Comparison of ENCODE assay signal across 10 cellular contexts in the genomic region with DNA sequence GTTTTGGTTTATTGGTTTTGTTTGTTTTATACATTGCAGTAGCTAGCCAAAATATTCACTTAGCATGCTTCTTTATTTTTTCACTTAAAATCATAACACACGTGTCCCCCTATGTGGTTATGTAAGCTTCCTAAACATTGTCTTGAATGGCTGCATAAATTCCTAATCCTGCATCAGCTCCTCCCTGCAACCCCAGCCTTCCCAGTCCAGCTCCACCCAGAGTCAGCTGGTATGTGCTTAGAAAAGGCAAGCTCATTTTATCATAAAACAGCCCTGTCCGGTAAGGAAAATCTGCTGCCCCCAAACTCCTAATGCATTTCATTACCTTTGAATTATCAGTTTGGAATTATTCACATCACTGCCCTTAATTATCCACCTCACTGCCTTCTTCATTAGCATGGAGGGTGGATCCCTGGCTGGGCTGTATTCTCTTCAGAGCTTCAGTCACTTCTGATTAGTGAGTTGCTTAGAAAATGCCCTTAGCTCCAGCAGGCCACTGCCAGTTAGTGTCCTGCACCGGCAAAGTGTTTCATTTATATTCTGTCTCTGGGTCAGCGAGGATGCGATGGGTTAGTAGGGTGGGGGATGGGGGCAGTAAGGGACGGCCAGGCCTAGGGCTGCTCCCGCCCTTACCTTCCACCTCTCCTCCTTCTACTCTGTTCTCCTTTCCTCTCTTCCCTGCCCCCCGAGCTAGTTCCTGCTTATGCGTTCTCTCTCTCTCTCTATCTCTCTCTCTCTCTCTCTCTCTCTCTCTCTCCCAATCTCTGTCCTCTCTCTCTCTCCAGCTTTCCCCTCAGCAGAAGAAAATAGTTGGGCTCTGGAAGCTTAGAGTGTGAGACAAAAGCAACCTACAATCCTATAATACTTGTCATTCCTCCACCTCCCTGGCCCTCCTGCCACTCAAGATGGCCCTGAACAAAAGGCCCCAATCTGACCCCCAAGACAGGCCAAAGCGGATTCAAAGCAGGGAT.
A peak's percentile ranks its signal among the peaks of the same experiment; 100 is the strongest.
DNase-seq lines count a peak whose midpoint lies in the region; ATAC-seq and TF ChIP-seq lines count a peak whose summit lies in the region.
"Had no signal": no experiment of that assay in that cellular context is flagged by ENCODE, and none has a peak within 500 bp of the region (broad histone marks: within the 10 kb centered on the region; RNA-seq: fewer than 3 reads in every experiment).

No MANE protein-coding gene starts in this region.

- H3K36me3 ChIP-seq in CD8-positive, alpha-beta T cell (ENCODE audit: insufficient read depth, low read length) = no peaks in the 10 kb centered on the region
- H3K36me3 ChIP-seq in fibroblast of lung (ENCODE audit: control insufficient read depth, insufficient read depth, low read length) = no peaks in the 10 kb centered on the region

- no peaks in the 10 kb centered on the region for H3K36me3 Mint-ChIP-seq in CD8-positive, alpha-beta T cell
- H3K36me3 Mint-ChIP-seq in nephron progenitor cell (ENCODE audit: low read depth) = no peaks in the 10 kb centered on the region
- no peaks in the 10 kb centered on the region for H3K36me3 Mint-ChIP-seq in activated T-helper 2 cell treated with anti-CD3 and anti-CD28 coated beads, Interferon-gamma antibody, Interleukin-2, Interleukin-4, amounts not matched to agents 10 μg/mL and 5 μg/mL and 100 μg/mL, durations not matched to agents 14 hours and 24 hours and 36 hours (ENCODE audit: low read depth)

- DNase-seq in CD8-positive, alpha-beta T cell = no peak
- peak; percentile 76 for DNase-seq in NCI-H526 treated with DMSO at 0.1 percent for 48 hours (lab: John Stamatoyannopoulos, UW)
- peak; percentile 25 to 42 for DNase-seq in fibroblast of lung (ENCODE audit: low read depth in 2 of 2)
- DNase-seq in nephron progenitor cell = peak; percentile 12
- no peak for DNase-seq in HCEC 1CT
- no peak for DNase-seq in stimulated activated CD4-positive, alpha-beta T cell treated with anti-CD3 and anti-CD28 coated beads, Interleukin-2, amount 100 ng/mL, for 48 hours
- DNase-seq in activated T-helper 2 cell treated with anti-CD3 and anti-CD28 coated beads, Interferon-gamma antibody, Interleukin-2, Interleukin-4, amounts not matched to agents 10 μg/mL and 5 μg/mL and 100 μg/mL, durations not matched to agents 14 hours and 24 hours and 36 hours (ENCODE audit: low spot score) = no peak
- DNase-seq: DMS53, NCI-H1092 had no signal

- no peak overlapping the region for H3K4me2 ChIP-seq in fibroblast of lung (ENCODE audit: extremely low read depth, insufficient read depth, low read length)

- H3K4me1 Mint-ChIP-seq in CD8-positive, alpha-beta T cell (ENCODE audit: low read depth) = peaks cover 45% of the 10 kb centered on the region
- H3K4me1 Mint-ChIP-seq in nephron progenitor cell = peaks cover 34% of the 10 kb centered on the region
- peaks cover 13% of the 10 kb centered on the region for H3K4me1 Mint-ChIP-seq in activated T-helper 2 cell treated with anti-CD3 and anti-CD28 coated beads, Interferon-gamma antibody, Interleukin-2, Interleukin-4, amounts not matched to agents 10 μg/mL and 5 μg/mL and 100 μg/mL, durations not matched to agents 14 hours and 24 hours and 36 hours (ENCODE audit: low read depth)

- no peak for TF ChIP-seq CTCF in CD8-positive, alpha-beta T cell (IDR thresholded peaks at IDR 0.05)
- no peak for TF ChIP-seq CTCF in fibroblast of lung (conservative IDR thresholded peaks at IDR 0.05 in 1 of 2, IDR thresholded peaks at IDR 0.05 in 1 of 2; ENCODE audit: low read depth in 1 of 2, low read length in 2 of 2)
- TF ChIP-seq CTCF in nephron progenitor cell (IDR thresholded peaks at IDR 0.05) = no peak

- no peaks in the 10 kb centered on the region for H3K27me3 Mint-ChIP-seq in CD8-positive, alpha-beta T cell (ENCODE audit: low read depth)
- peaks cover 4% of the 10 kb centered on the region for H3K27me3 Mint-ChIP-seq in nephron progenitor cell (ENCODE audit: low read depth, poor library complexity)
- H3K27me3 Mint-ChIP-seq in activated T-helper 2 cell treated with anti-CD3 and anti-CD28 coated beads, Interferon-gamma antibody, Interleukin-2, Interleukin-4, amounts not matched to agents 10 μg/mL and 5 μg/mL and 100 μg/mL, durations not matched to agents 14 hours and 24 hours and 36 hours (ENCODE audit: low read depth) = peaks cover 1% of the 10 kb centered on the region

- no peaks in the 10 kb centered on the region for H3K27me3 ChIP-seq in CD8-positive, alpha-beta T cell (ENCODE audit: insufficient read depth, low read length)
- no peaks in the 10 kb centered on the region for H3K27me3 ChIP-seq in fibroblast of lung (ENCODE audit: control insufficient read depth, insufficient read depth, low read length)

- POLR2A ChIA-PET in CD8-positive, alpha-beta T cell (lab: Charles Lee) = interaction anchor here (0.5 to 1.0 kb wide), 4 partner anchors 15 to 195 kb away, joined by 3 to 4 read pairs (median 3); no protein-coding TSS in a partner anchor

- peaks cover 37% of the 10 kb centered on the region for H3K4me1 ChIP-seq in CD8-positive, alpha-beta T cell (ENCODE audit: insufficient read depth, low read length)
- H3K4me1 ChIP-seq in fibroblast of lung (ENCODE audit: control insufficient read depth, extremely low read depth, insufficient read depth, low read length) = no peaks in the 10 kb centered on the region

- H3K9ac ChIP-seq in fibroblast of lung (ENCODE audit: insufficient read depth, low read length) = no peak overlapping the region

- no peak overlapping the region for H2AFZ ChIP-seq in fibroblast of lung (ENCODE audit: low read length)

- intact Hi-C loops in CD8-positive, alpha-beta T cell (cut with DNase I, micrococcal nuclease) = no loop called here
- intact Hi-C loops in activated T-helper 2 cell treated with anti-CD3 and anti-CD28 coated beads, Interferon-gamma antibody, Interleukin-2, Interleukin-4, amounts not matched to agents 10 μg/mL and 5 μg/mL and 100 μg/mL, durations not matched to agents 14 hours and 24 hours and 36 hours (cut with micrococcal nuclease) = no loop called here

- peak overlapping the region; percentile 63 for H3K4me3 Mint-ChIP-seq in CD8-positive, alpha-beta T cell
- peak overlapping the region; percentile 33 for H3K4me3 Mint-ChIP-seq in nephron progenitor cell
- no peak overlapping the region for H3K4me3 Mint-ChIP-seq in activated T-helper 2 cell treated with anti-CD3 and anti-CD28 coated beads, Interferon-gamma antibody, Interleukin-2, Interleukin-4, amounts not matched to agents 10 μg/mL and 5 μg/mL and 100 μg/mL, durations not matched to agents 14 hours and 24 hours and 36 hours (ENCODE audit: low read depth)

- CTCF ChIA-PET in CD8-positive, alpha-beta T cell (lab: Charles Lee) = interaction anchor here (0.8 to 1.5 kb wide), 3 partner anchors 12 to 72 kb away, joined by 3 read pairs; no protein-coding TSS in a partner anchor

- peak overlapping the region; percentile 95 for H3K27ac Mint-ChIP-seq in CD8-positive, alpha-beta T cell
- H3K27ac Mint-ChIP-seq in nephron progenitor cell = peak overlapping the region; percentile 97
- H3K27ac Mint-ChIP-seq in activated T-helper 2 cell treated with anti-CD3 and anti-CD28 coated beads, Interferon-gamma antibody, Interleukin-2, Interleukin-4, amounts not matched to agents 10 μg/mL and 5 μg/mL and 100 μg/mL, durations not matched to agents 14 hours and 24 hours and 36 hours = no peak overlapping the region

- no peaks in the 10 kb centered on the region for H4K20me1 ChIP-seq in fibroblast of lung (ENCODE audit: control insufficient read depth, extremely low read depth, insufficient read depth, low read length)

- no peaks in the 10 kb centered on the region for H3K9me3 Mint-ChIP-seq in CD8-positive, alpha-beta T cell
- H3K9me3 Mint-ChIP-seq in nephron progenitor cell = peaks cover 4% of the 10 kb centered on the region
- H3K9me3 Mint-ChIP-seq in activated T-helper 2 cell treated with anti-CD3 and anti-CD28 coated beads, Interferon-gamma antibody, Interleukin-2, Interleukin-4, amounts not matched to agents 10 μg/mL and 5 μg/mL and 100 μg/mL, durations not matched to agents 14 hours and 24 hours and 36 hours = peaks cover 3% of the 10 kb centered on the region

- H3K9me3 ChIP-seq in CD8-positive, alpha-beta T cell (ENCODE audit: low read length) = no peaks in the 10 kb centered on the region
- no peaks in the 10 kb centered on the region for H3K9me3 ChIP-seq in fibroblast of lung (ENCODE audit: control insufficient read depth, insufficient read depth, low read depth, low read length)

- H3K27ac ChIP-seq in CD8-positive, alpha-beta T cell (ENCODE audit: low read depth, low read length) = peak overlapping the region; percentile 6
- no peak overlapping the region for H3K27ac ChIP-seq in fibroblast of lung (ENCODE audit: insufficient read depth, low read length)

- ATAC-seq in CD8-positive, alpha-beta T cell = no peak
- no peak for ATAC-seq in GM18498 (IDR thresholded peaks at IDR 0.05; ENCODE audit: unreplicated experiment)

- no peaks in the 10 kb centered on the region for H3K79me2 ChIP-seq in fibroblast of lung (ENCODE audit: control insufficient read depth, insufficient read depth, low read length)

- no peak overlapping the region for H3K4me3 ChIP-seq in CD8-positive, alpha-beta T cell (ENCODE audit: low read depth, low read length)
- H3K4me3 ChIP-seq in fibroblast of lung (replicated peaks in 1 of 4; ENCODE audit: control extremely low read depth in 1 of 4, insufficient read depth in 1 of 4, low read depth in 3 of 4, low read length in 4 of 4) = no peak overlapping the region

Comparison
In these comparisons a context has a peak if more than half of its experiments do, and no peak if none do; other contexts are left out.
1. DNase-seq: peak in NCI-H526 treated with DMSO at 0.1 percent for 48 hours (single experiment), fibroblast of lung (2 of 2) and nephron progenitor cell (single experiment); none in CD8-positive, alpha-beta T cell (0 of 7), HCEC 1CT (single experiment), stimulated activated CD4-positive, alpha-beta T cell treated with anti-CD3 and anti-CD28 coated beads, Interleukin-2, amount 100 ng/mL, for 48 hours (0 of 2) and activated T-helper 2 cell treated with anti-CD3 and anti-CD28 coated beads, Interferon-gamma antibody, Interleukin-2, Interleukin-4, amounts not matched to agents 10 μg/mL and 5 μg/mL and 100 μg/mL, durations not matched to agents 14 hours and 24 hours and 36 hours (single experiment).